Comparison of ENCODE assay signal across 1 cellular context in the genomic region with DNA sequence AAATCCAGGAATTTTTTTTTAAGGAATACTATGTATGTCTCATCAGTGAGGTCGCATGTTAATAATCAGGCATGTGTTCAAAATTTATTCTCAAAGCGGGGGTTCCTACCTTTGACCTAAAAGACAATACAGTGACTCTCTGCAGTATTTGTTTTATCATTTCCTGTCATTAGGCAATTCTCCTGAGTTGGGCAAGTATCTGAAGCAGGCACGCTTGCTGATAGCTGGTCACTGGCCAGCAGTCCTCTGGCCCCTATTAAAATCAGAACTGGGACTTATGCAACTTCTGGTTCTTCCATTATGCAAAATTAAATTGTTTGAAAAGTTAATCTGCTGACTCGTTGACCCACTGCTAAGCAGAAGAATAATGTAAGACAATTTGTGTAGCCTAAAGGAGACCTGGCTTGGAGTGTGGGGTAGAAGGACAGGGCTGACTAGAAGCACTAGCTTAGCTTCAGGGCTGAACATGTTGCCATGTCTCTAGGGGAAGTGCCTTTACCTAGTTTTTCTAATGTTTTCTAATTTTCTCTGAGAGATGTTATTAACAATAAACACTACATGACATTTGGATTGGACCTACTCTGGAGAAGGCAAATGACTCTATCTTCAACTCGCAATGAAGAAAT.
TF ChIP-seq lines count a peak whose summit lies in the region.

No MANE protein-coding gene starts in this region.

TF ChIP-seq in HepG2, 621 proteins besides CTCF, POLR2A, EP300 and RAD21 (continued from another document):
- TF ChIP-seq PPARG (CRISPR knock-in tag; conservative IDR thresholded peaks at IDR 0.05) (0 out of 2 replicates have a peak, but pooled peaks have one; percentile 48), ERF (CRISPR knock-in tag; IDR thresholded peaks at IDR 0.05) (no peak), SOX6 (IDR thresholded peaks at IDR 0.05) (no peak), SOX6 (CRISPR knock-in tag; IDR thresholded peaks at IDR 0.05) (peak; percentile 31; the same call in 1 of the 2 replicates), HHEX (CRISPR knock-in tag; IDR thresholded peaks at IDR 0.05) (no peak), IKZF4 (CRISPR knock-in tag; IDR thresholded peaks at IDR 0.05; ENCODE audit: borderline replicate concordance, low read depth, not compliant biosample characterization) (no peak), RXRA (CRISPR knock-in tag; IDR thresholded peaks at IDR 0.05) (no peak), CEBPG (CRISPR knock-in tag; IDR thresholded peaks at IDR 0.05) (0 out of 2 replicates have a peak, but pooled peaks have one; percentile 25), ZBTB8A (CRISPR knock-in tag; IDR thresholded peaks at IDR 0.05; ENCODE audit: borderline replicate concordance, low read depth) (no peak), ZBTB7B (CRISPR knock-in tag; IDR thresholded peaks at IDR 0.05) (no peak), KLF16 (CRISPR knock-in tag; IDR thresholded peaks at IDR 0.05) (no peak), CEBPB (IDR thresholded peaks at IDR 0.05; ENCODE audit: borderline replicate concordance, low read depth, low read length) (peak; percentile 69; the same call in 1 of the 2 replicates), DZIP1 (CRISPR knock-in tag; IDR thresholded peaks at IDR 0.05) (no peak), HNF4G (IDR thresholded peaks at IDR 0.05; ENCODE audit: borderline replicate concordance, low read depth, low read length) (no peak), HNF4G (CRISPR knock-in tag; IDR thresholded peaks at IDR 0.05; ENCODE audit: borderline replicate concordance, low read depth) (no peak), FOXJ3 (CRISPR knock-in tag; IDR thresholded peaks at IDR 0.05; ENCODE audit: borderline replicate concordance) (no peak), SOX5 (CRISPR knock-in tag; IDR thresholded peaks at IDR 0.05; ENCODE audit: borderline replicate concordance) (peak; percentile 21; the same call in 1 of the 2 replicates), POLR2AphosphoS2 (IDR thresholded peaks at IDR 0.05; ENCODE audit: low read depth, low read length) (no peak)
- TF ChIP-seq, protein P1, sequence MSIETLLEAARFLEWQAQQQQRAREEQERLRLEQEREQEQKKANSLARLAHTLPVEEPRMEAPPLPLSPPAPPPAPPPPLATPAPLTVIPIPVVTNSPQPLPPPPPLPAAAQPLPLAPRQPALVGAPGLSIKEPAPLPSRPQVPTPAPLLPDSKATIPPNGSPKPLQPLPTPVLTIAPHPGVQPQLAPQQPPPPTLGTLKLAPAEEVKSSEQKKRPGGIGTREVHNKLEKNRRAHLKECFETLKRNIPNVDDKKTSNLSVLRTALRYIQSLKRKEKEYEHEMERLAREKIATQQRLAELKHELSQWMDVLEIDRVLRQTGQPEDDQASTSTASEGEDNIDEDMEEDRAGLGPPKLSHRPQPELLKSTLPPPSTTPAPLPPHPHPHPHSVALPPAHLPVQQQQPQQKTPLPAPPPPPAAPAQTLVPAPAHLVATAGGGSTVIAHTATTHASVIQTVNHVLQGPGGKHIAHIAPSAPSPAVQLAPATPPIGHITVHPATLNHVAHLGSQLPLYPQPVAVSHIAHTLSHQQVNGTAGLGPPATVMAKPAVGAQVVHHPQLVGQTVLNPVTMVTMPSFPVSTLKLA (IDR thresholded peaks at IDR 0.05) = no peak
